9 cellular contexts compared by ENCODE assay signal in genomic region chr16:85898521-85899442, GRCh38. TPM values are rescaled to one million over a fixed set of nuclear protein-coding genes. Genes with fewer than 3 reads are reported as not detected.
DNase-seq lines count a peak whose midpoint lies in the region; ATAC-seq and TF ChIP-seq lines count a peak whose summit lies in the region.
"Had no signal": no experiment of that assay in that cellular context is flagged by ENCODE, and none has a peak within 500 bp of the region (broad histone marks: within the 10 kb centered on the region; RNA-seq: fewer than 3 reads in every experiment).

TSS of gene IRF8 (plus strand) at chr16:85899162. CDS start at chr16:85903016, 3,854 bp downstream.

- no peak within 1 kb of the TSS for H2AFZ ChIP-seq in PC-9

- H3K79me2 ChIP-seq in PC-9 (ENCODE audit: low read depth), result no peaks in the 10 kb centered on the region

- POLR2A ChIA-PET in PC-9 (lab: Charles Lee; ENCODE audit: unreplicated experiment), result interaction anchor here (0.5 to 0.7 kb wide), 2 partner anchors 407 to 452 kb away, joined by 3 read pairs; no protein-coding TSS in a partner anchor

- H3K36me3 ChIP-seq in H7 (replicated peaks; ENCODE audit: control insufficient read depth, insufficient read depth, low read length), result no peaks in the 10 kb centered on the region
- no peaks in the 10 kb centered on the region for H3K36me3 ChIP-seq in RWPE2 (ENCODE audit: low read depth)
- no peaks in the 10 kb centered on the region for H3K36me3 ChIP-seq in iPS DF 6.9 (ENCODE audit: control insufficient read depth, insufficient read depth, low read length)
- no peaks in the 10 kb centered on the region for H3K36me3 ChIP-seq in skeletal muscle tissue (ENCODE audit: control insufficient read depth in 3 of 3, insufficient read depth in 3 of 3, low read length in 3 of 3)
- H3K36me3 ChIP-seq in PC-9 (ENCODE audit: low read depth), result no peaks in the 10 kb centered on the region

- H3K4me1 ChIP-seq in RWPE2 (ENCODE audit: insufficient read depth, poor library complexity, severe bottlenecking) (no peaks in the 10 kb centered on the region), iPS DF 6.9 (ENCODE audit: control insufficient read depth, insufficient read depth, low read length) (peaks cover 2% of the 10 kb centered on the region; the same call in 1 of the 2 replicates), skeletal muscle tissue (ENCODE audit: control insufficient read depth in 3 of 3, insufficient read depth in 3 of 3, low read length in 3 of 3) (peaks cover 0 to 7% (median 2%) of the 10 kb centered on the region in 3 donors), PC-9 (replicated peaks; ENCODE audit: insufficient read depth) (no peaks in the 10 kb centered on the region)

- H3K27me3 ChIP-seq in H7 (ENCODE audit: control insufficient read depth, insufficient read depth, low read length) (peaks cover 32% of the 10 kb centered on the region), RWPE2 (ENCODE audit: insufficient read depth, poor library complexity, severe bottlenecking) (peaks cover 86% of the 10 kb centered on the region), iPS DF 6.9 (ENCODE audit: control insufficient read depth, insufficient read depth, low read length) (peaks cover 17% of the 10 kb centered on the region), skeletal muscle tissue (ENCODE audit: control insufficient read depth in 3 of 3, insufficient read depth in 3 of 3, low read length in 3 of 3) (peaks cover 64 to 85% (median 69%) of the 10 kb centered on the region in 3 donors), PC-9 (ENCODE audit: insufficient read depth, low read depth) (peaks cover 92% of the 10 kb centered on the region)

- intact Hi-C loops in PC-9 (cut with micrococcal nuclease; ENCODE audit: unreplicated experiment), result no loop called here

- ATAC-seq in RWPE2 (ENCODE audit: low read depth) (peak; percentile 75), HG03025 (IDR thresholded peaks at IDR 0.05; ENCODE audit: low FRiP score, unreplicated experiment) (no peak)

- BruUV-seq in PC-9 (replicated peaks; lab: Mats Ljungman, UMichigan), result no TSS peak

- H3K27ac ChIP-seq in RWPE2 (ENCODE audit: poor library complexity, severe bottlenecking), result no peak within 1 kb of the TSS
- H3K27ac ChIP-seq in iPS DF 6.9 (ENCODE audit: low read length), result no peak within 1 kb of the TSS
- H3K27ac ChIP-seq in skeletal muscle tissue (ENCODE audit: low read depth, low read length), result no peak within 1 kb of the TSS
- H3K27ac ChIP-seq in PC-9, result no peak within 1 kb of the TSS

- WGBS in iPS DF 6.9 (ENCODE audit: insufficient coverage, insufficient read length), result no CpG with 5 or more reads among the region's 102 CpGs

- DNase-seq in ELF-1 (ENCODE audit: low read depth, low spot score) (peak; percentile 82), H7 (peak; percentile 97), RWPE2 (ENCODE audit: low spot score) (no peak), iPS DF 6.9 (ENCODE audit: low read depth, low spot score) (no peak), PC-9 (no peak)
- peak; percentile 74 for DNase-seq in activated naive CD8-positive, alpha-beta T cell treated with anti-CD3 and anti-CD28 coated beads, Interleukin-2, amount 50 U/mL, for 16 hours (ENCODE audit: low read depth, low spot score)

- no peaks in the 10 kb centered on the region for H3K9me2 ChIP-seq in PC-9 (ENCODE audit: insufficient read depth)

- TF ChIP-seq CTCF in RWPE2 (IDR thresholded peaks at IDR 0.05; ENCODE audit: poor library complexity, severe bottlenecking) (no peak), PC-9 (conservative IDR thresholded peaks at IDR 0.05) (no peak)

- CTCF ChIA-PET in PC-9 (lab: Charles Lee), result no interaction called here

- H3K9ac ChIP-seq in skeletal muscle tissue (ENCODE audit: low read depth in 1 of 3, low read length in 3 of 3), result peak within 1 kb of the TSS in 2 of 3 donors; percentile 45 to 54

- no peaks in the 10 kb centered on the region for H3K9me3 ChIP-seq in RWPE2 (ENCODE audit: severe bottlenecking)
- H3K9me3 ChIP-seq in iPS DF 6.9 (ENCODE audit: control insufficient read depth, insufficient read depth, low read length), result no peaks in the 10 kb centered on the region
- no peaks in the 10 kb centered on the region for H3K9me3 ChIP-seq in skeletal muscle tissue (ENCODE audit: control insufficient read depth in 3 of 3, low read length in 3 of 3)
- H3K9me3 ChIP-seq in PC-9 (ENCODE audit: insufficient read depth, low read depth), result no peaks in the 10 kb centered on the region

- H4K20me1 ChIP-seq in PC-9 (ENCODE audit: insufficient read depth), result no peaks in the 10 kb centered on the region

- H3F3A ChIP-seq in PC-9 (ENCODE audit: insufficient read depth, low read depth), result no peaks in the 10 kb centered on the region

- H3K4me2 ChIP-seq in PC-9, result no peak within 1 kb of the TSS

- H3K4me3 ChIP-seq in H7 (ENCODE audit: insufficient read depth, low read depth, low read length) (peak within 1 kb of the TSS; percentile 59), RWPE2 (ENCODE audit: severe bottlenecking) (peak within 1 kb of the TSS; percentile 26), iPS DF 6.9 (ENCODE audit: low read length) (peak within 1 kb of the TSS; percentile 67), skeletal muscle tissue (ENCODE audit: low read length in 3 of 3) (peak within 1 kb of the TSS; percentile 55 to 64 (median 60)), PC-9 (no peak within 1 kb of the TSS)

RNA-seq across cellular contexts. Expression of gene IRF8, which starts in this region (rescaled TPM):
- 0.21 and 2.7 TPM in 2 replicates for total RNA-seq in H7 (2014; rRNA removed; shearing (Covaris generic))
- total RNA-seq in skeletal muscle tissue, result 19.8 TPM
- total RNA-seq in PC-9 (2021), result not detected in 2 replicates
- total RNA-seq: LHCN-M2 had no signal

Comparison
In these comparisons a context has a peak if more than half of its experiments do, and no peak if none do; other contexts are left out.
1. DNase-seq: peak in ELF-1 (single experiment), H7 (single experiment) and activated naive CD8-positive, alpha-beta T cell treated with anti-CD3 and anti-CD28 coated beads, Interleukin-2, amount 50 U/mL, for 16 hours (single experiment); none in RWPE2 (single experiment), iPS DF 6.9 (single experiment) and PC-9 (0 of 2).